1 cellular context compared by ENCODE assay signal in genomic region chr5:102627311-102627710, GRCh38.
TF ChIP-seq lines count a peak whose summit lies in the region.

No MANE protein-coding gene starts in this region.

TF ChIP-seq in SK-N-SH treated with all-trans-retinoic acid at 6 μM for 48 hours, 23 proteins besides CTCF, POLR2A, EP300 and RAD21 (continued from another document):
- TF ChIP-seq GLIS3 (CRISPR knock-in tag; IDR thresholded peaks at IDR 0.05), result no peak
